ENCODE assay signal across 27 cellular contexts in the genomic region with DNA sequence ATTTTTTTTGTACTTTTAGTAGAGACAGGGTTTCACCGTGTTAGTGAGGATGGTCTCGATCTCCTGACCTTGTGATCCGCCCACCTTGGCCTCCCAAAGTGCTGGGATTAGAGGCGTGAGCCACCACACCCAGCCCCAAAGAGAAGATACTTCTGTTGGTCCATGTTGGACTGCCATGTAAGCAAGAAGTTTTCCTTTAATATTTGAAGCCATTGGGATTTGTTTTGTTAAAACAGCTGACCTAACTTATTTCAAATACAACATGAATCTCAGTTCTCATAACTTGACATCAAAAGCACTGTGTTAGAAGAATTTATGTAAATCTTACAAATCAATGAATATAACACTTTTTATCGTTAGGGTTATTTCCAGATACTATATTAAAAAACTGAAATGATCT.
"Had no signal": no experiment of that assay in that cellular context is flagged by ENCODE, and none has a peak within 500 bp of the region (broad histone marks: within the 10 kb centered on the region; RNA-seq: fewer than 3 reads in every experiment).

No MANE protein-coding gene starts in this region.

- H3K4me1 ChIP-seq: colonic mucosa, esophagus muscularis mucosa, esophagus squamous epithelium, foreskin keratinocyte, gastrocnemius medialis, gastroesophageal sphincter, heart left ventricle, heart right ventricle had no signal

- H3K27me3 ChIP-seq: colonic mucosa, esophagus muscularis mucosa, esophagus squamous epithelium, foreskin keratinocyte, gastrocnemius medialis, gastroesophageal sphincter, heart left ventricle, heart right ventricle had no signal

- H3K4me3 ChIP-seq: colonic mucosa, coronary artery, dorsolateral prefrontal cortex, esophagus muscularis mucosa, esophagus squamous epithelium, gastrocnemius medialis, gastroesophageal sphincter, heart left ventricle, heart right ventricle had no signal

- H3K36me3 ChIP-seq: colonic mucosa, esophagus muscularis mucosa, esophagus squamous epithelium, gastrocnemius medialis, gastroesophageal sphincter, heart left ventricle, heart right ventricle had no signal

- DNase-seq: colonic mucosa; cortex of kidney; dermis blood vessel endothelial cell; dorsolateral prefrontal cortex; effector CD4-positive, alpha-beta T cell; effector CD8-positive, alpha-beta T cell; effector memory CD4-positive, alpha-beta T cell; effector memory CD8-positive, alpha-beta T cell; endodermal cell; erythroblast; esophagus squamous epithelium; foreskin fibroblast; foreskin keratinocyte; foreskin melanocyte; gastrocnemius medialis; glutamatergic neuron; head of caudate nucleus; heart left ventricle; heart right ventricle had no signal

- FAIRE-seq: endometrium, endothelial cell of umbilical vein, frontal cortex had no signal

- H3K9me3 ChIP-seq: colonic mucosa, esophagus muscularis mucosa, esophagus squamous epithelium, gastrocnemius medialis, gastroesophageal sphincter, heart left ventricle had no signal

- H3K27ac ChIP-seq: colonic mucosa, coronary artery, dorsolateral prefrontal cortex, epithelial cell of prostate, esophagus muscularis mucosa, esophagus squamous epithelium, foreskin keratinocyte, gastrocnemius medialis, gastroesophageal sphincter, heart left ventricle, heart right ventricle had no signal

- ATAC-seq: effector memory CD8-positive, alpha-beta T cell; esophagus mucosa; foreskin keratinocyte; gastrocnemius medialis; gastroesophageal sphincter; heart left ventricle; heart right ventricle had no signal
